8 cellular contexts compared by ENCODE assay signal in genomic region chr3:183699238-183699947, GRCh38. TPM values are rescaled to one million over a fixed set of nuclear protein-coding genes. Genes with fewer than 3 reads are reported as not detected.
DNase-seq lines count a peak whose midpoint lies in the region; ATAC-seq, FAIRE-seq and TF ChIP-seq lines count a peak whose summit lies in the region.

No MANE protein-coding gene starts in this region.

- H3K9ac ChIP-seq in kidney (ENCODE audit: low read length in 2 of 2): peak overlapping the region in 1 of 2 donors; percentile 53

- TF ChIP-seq CTCF in kidney (IDR thresholded peaks at IDR 0.05; ENCODE audit: borderline replicate concordance, extremely low read depth, insufficient read depth): no peak
- no peak for TF ChIP-seq CTCF in thyroid gland (IDR thresholded peaks at IDR 0.05)

- WGBS in thyroid gland, 2 donors: 72% methylated on average over 13 of the region's 13 CpGs

- no peaks in the 10 kb centered on the region for H3K27me3 Mint-ChIP-seq in activated naive CD4-positive, alpha-beta T cell treated with anti-CD3 and anti-CD28 coated beads, Interleukin-2, amount 50 U/mL, for 24 hours
- H3K27me3 Mint-ChIP-seq in activated T-helper 2 cell treated with anti-CD3 and anti-CD28 coated beads, Interferon-gamma antibody, Interleukin-2, Interleukin-4, amounts not matched to agents 10 μg/mL and 5 μg/mL and 100 μg/mL, durations not matched to agents 14 hours and 24 hours and 36 hours (ENCODE audit: low read depth): no peaks in the 10 kb centered on the region

- no peak for ATAC-seq in GM18520 (IDR thresholded peaks at IDR 0.05; ENCODE audit: unreplicated experiment)

- H3K36me3 Mint-ChIP-seq in activated naive CD4-positive, alpha-beta T cell treated with anti-CD3 and anti-CD28 coated beads, Interleukin-2, amount 50 U/mL, for 24 hours: peaks cover 10% of the 10 kb centered on the region
- peaks cover 34% of the 10 kb centered on the region for H3K36me3 Mint-ChIP-seq in activated T-helper 2 cell treated with anti-CD3 and anti-CD28 coated beads, Interferon-gamma antibody, Interleukin-2, Interleukin-4, amounts not matched to agents 10 μg/mL and 5 μg/mL and 100 μg/mL, durations not matched to agents 14 hours and 24 hours and 36 hours (ENCODE audit: low read depth)

- no peak for DNase-seq in activated naive CD4-positive, alpha-beta T cell (lab: John Stamatoyannopoulos, UW)
- no peak for DNase-seq in activated T-helper 2 cell treated with anti-CD3 and anti-CD28 coated beads, Interferon-gamma antibody, Interleukin-2, Interleukin-4, amounts not matched to agents 10 μg/mL and 5 μg/mL and 100 μg/mL, durations not matched to agents 14 hours and 24 hours and 36 hours (ENCODE audit: low spot score)
- DNase-seq in kidney (no peak), thyroid gland (no peak), NCI-H1048 (lab: John Stamatoyannopoulos, UW) (no peak)
- DNase-seq in stimulated activated CD4-positive, alpha-beta T cell treated with anti-CD3 and anti-CD28 coated beads, Interleukin-4, amount 100 ng/mL, for 1 hour: no peak

- peaks cover 52% of the 10 kb centered on the region for H3K4me1 Mint-ChIP-seq in activated naive CD4-positive, alpha-beta T cell treated with anti-CD3 and anti-CD28 coated beads, Interleukin-2, amount 50 U/mL, for 24 hours
- H3K4me1 Mint-ChIP-seq in activated T-helper 2 cell treated with anti-CD3 and anti-CD28 coated beads, Interferon-gamma antibody, Interleukin-2, Interleukin-4, amounts not matched to agents 10 μg/mL and 5 μg/mL and 100 μg/mL, durations not matched to agents 14 hours and 24 hours and 36 hours (ENCODE audit: low read depth): peaks cover 34% of the 10 kb centered on the region

- H3K4me1 ChIP-seq in kidney (ENCODE audit: control insufficient read depth in 1 of 2, insufficient read depth in 1 of 2, low read depth in 1 of 2, low read length in 2 of 2) (peaks cover 0 to 9% of the 10 kb centered on the region in 2 donors), thyroid gland (peaks cover 4 to 26% of the 10 kb centered on the region in 2 donors)

- intact Hi-C loops in activated T-helper 2 cell treated with anti-CD3 and anti-CD28 coated beads, Interferon-gamma antibody, Interleukin-2, Interleukin-4, amounts not matched to agents 10 μg/mL and 5 μg/mL and 100 μg/mL, durations not matched to agents 14 hours and 24 hours and 36 hours (cut with micrococcal nuclease): loop anchor here (2.0 kb wide), 1 partner anchor 231 kb away; no protein-coding TSS in a partner anchor
- intact Hi-C loops in kidney (cut with DNase I) (no loop called here), thyroid gland (cut with DNase I) (loop anchor here (5.0 kb wide), 1 partner anchor 62 kb away; the partner anchor contains the start of gene KLHL24)

- H3K9me3 ChIP-seq in kidney (ENCODE audit: control insufficient read depth in 1 of 2, low read length in 2 of 2) (no peaks in the 10 kb centered on the region), thyroid gland (no peaks in the 10 kb centered on the region)

- peak overlapping the region; percentile 87 for H3K4me3 Mint-ChIP-seq in activated naive CD4-positive, alpha-beta T cell treated with anti-CD3 and anti-CD28 coated beads, Interleukin-2, amount 50 U/mL, for 24 hours
- peak overlapping the region; percentile 97 for H3K4me3 Mint-ChIP-seq in activated T-helper 2 cell treated with anti-CD3 and anti-CD28 coated beads, Interferon-gamma antibody, Interleukin-2, Interleukin-4, amounts not matched to agents 10 μg/mL and 5 μg/mL and 100 μg/mL, durations not matched to agents 14 hours and 24 hours and 36 hours (ENCODE audit: low read depth)

- H3K9me3 Mint-ChIP-seq in activated naive CD4-positive, alpha-beta T cell treated with anti-CD3 and anti-CD28 coated beads, Interleukin-2, amount 50 U/mL, for 24 hours: no peaks in the 10 kb centered on the region
- no peaks in the 10 kb centered on the region for H3K9me3 Mint-ChIP-seq in activated T-helper 2 cell treated with anti-CD3 and anti-CD28 coated beads, Interferon-gamma antibody, Interleukin-2, Interleukin-4, amounts not matched to agents 10 μg/mL and 5 μg/mL and 100 μg/mL, durations not matched to agents 14 hours and 24 hours and 36 hours

- H3K36me3 ChIP-seq in kidney (ENCODE audit: control insufficient read depth in 1 of 2, insufficient read depth in 2 of 2, low read length in 2 of 2): no peaks in the 10 kb centered on the region
- no peaks in the 10 kb centered on the region for H3K36me3 ChIP-seq in thyroid gland

- no peak for FAIRE-seq in kidney (lab: Jason Lieb, UNC)

- H3K4me3 ChIP-seq in kidney (ENCODE audit: low read length in 2 of 2) (peak overlapping the region; percentile 66 to 81), thyroid gland (replicated peaks in 1 of 3) (peak overlapping the region in 1 of 3 donors; percentile 81)

- no peak overlapping the region for H3K27ac ChIP-seq in kidney (ENCODE audit: low read depth in 2 of 2, low read length in 2 of 2)
- H3K27ac ChIP-seq in thyroid gland: peak overlapping the region; percentile 92 to 97 (median 95)

- no peak for TF ChIP-seq POLR2A in thyroid gland (IDR thresholded peaks at IDR 0.05)

- H3K27ac Mint-ChIP-seq in activated naive CD4-positive, alpha-beta T cell treated with anti-CD3 and anti-CD28 coated beads, Interleukin-2, amount 50 U/mL, for 24 hours: peak overlapping the region; percentile 82
- peak overlapping the region; percentile 84 for H3K27ac Mint-ChIP-seq in activated T-helper 2 cell treated with anti-CD3 and anti-CD28 coated beads, Interferon-gamma antibody, Interleukin-2, Interleukin-4, amounts not matched to agents 10 μg/mL and 5 μg/mL and 100 μg/mL, durations not matched to agents 14 hours and 24 hours and 36 hours

- H3K27me3 ChIP-seq in thyroid gland: no peaks in the 10 kb centered on the region

RNA-seq across cellular contexts. Expression of gene YEATS2, which starts 1.8 kb away (rescaled TPM):
- total RNA-seq in activated T-helper 2 cell treated with anti-CD3 and anti-CD28 coated beads, Interferon-gamma antibody, Interleukin-2, Interleukin-4, amounts not matched to agents 10 μg/mL and 5 μg/mL and 100 μg/mL, durations not matched to agents 14 hours and 24 hours and 36 hours: 56.7 and 60.1 TPM in 2 replicates
- total RNA-seq in kidney (20.5 TPM), thyroid gland (10 to 100 TPM; 30.0 to 42.5 (median 37.7) TPM)
- 4.7 TPM for polyA plus RNA-seq in kidney (ENCODE audit: insufficient read depth, low read depth, low replicate concordance)

Comparison
In these comparisons a context has a peak if more than half of its experiments do, and no peak if none do; other contexts are left out.
1. H3K27ac ChIP-seq: peak in thyroid gland (3 of 3); none in kidney (0 of 2).